In the genomic region with DNA sequence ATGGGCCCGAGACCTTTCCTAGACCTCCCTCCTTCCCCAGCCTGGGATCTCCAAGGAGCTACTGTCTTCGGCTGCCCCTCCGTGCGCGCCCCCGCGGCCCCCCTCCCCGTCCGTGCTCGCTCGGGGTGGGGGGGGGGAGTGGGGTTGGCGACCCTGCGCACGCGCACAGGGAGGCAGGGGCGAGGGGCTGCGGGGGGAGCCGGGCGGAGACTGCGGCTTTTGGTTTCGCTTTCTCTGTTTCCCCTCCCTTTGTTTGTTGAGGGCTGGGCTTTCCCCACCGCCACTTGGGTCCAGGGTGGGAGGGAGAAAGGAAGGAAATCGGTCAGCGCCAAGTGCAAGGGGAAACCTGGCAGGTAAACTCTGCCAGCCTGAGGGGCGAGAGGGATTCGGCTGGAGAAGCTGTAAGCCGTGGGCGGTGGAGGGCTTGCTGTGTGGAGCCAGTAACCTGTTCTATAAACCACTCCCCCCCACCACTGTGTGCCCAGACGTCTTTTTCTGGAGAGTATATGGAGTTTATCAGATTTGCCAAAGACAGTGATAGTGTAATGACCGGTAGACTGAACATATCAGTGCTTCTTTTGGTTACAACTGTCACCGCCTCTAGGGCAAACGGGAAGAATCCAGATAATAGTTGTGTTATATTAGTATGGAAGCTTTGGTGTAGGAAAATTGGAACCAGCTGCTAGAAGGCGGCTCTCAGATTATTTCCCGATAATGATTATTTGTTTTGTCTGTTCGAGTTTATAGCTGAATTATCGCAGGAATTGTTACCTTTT, we compare ENCODE assay signal across 8 cellular contexts. TPM values are rescaled to one million over a fixed set of nuclear protein-coding genes. Genes with fewer than 3 reads are reported as not detected.
A peak's percentile ranks its signal among the peaks of the same experiment; 100 is the strongest.
DNase-seq lines count a peak whose midpoint lies in the region; ATAC-seq lines count a peak whose summit lies in the region.

No MANE protein-coding gene starts in this region.

- H3K18ac ChIP-seq in mesendoderm (ENCODE audit: low read length), result peak overlapping the region; percentile 98

- H3K27me3 Mint-ChIP-seq in activated CD8-positive, alpha-beta T cell treated with anti-CD3 and anti-CD28 coated beads, Interleukin-2, amount 10 ng/mL, durations not matched to agents 7 days and 5 days (ENCODE audit: low read depth), result no peaks in the 10 kb centered on the region

- H2BK15ac ChIP-seq in mesendoderm (replicated peaks; ENCODE audit: low read depth), result no peak overlapping the region

- H2BK5ac ChIP-seq in mesendoderm (ENCODE audit: low read length), result peak overlapping the region; percentile 92

- no CpG with 5 or more reads among the region's 36 CpGs for WGBS in mesendoderm (ENCODE audit: extremely low coverage, insufficient coverage, low lambda C conversion rate)

- CTCF ChIA-PET in activated CD8-positive, alpha-beta T cell treated with anti-CD3 and anti-CD28 coated beads, Interleukin-2, amount 10 ng/mL, durations not matched to agents 7 days and 5 days (lab: Charles Lee), result interaction anchor here (0.8 to 2.2 kb wide), 10 partner anchors 9 to 444 kb away, joined by 3 to 9 read pairs (median 3); partner anchors contain the start of gene APTX

- no peaks in the 10 kb centered on the region for H3K9me3 Mint-ChIP-seq in activated CD8-positive, alpha-beta T cell treated with anti-CD3 and anti-CD28 coated beads, Interleukin-2, amount 10 ng/mL, durations not matched to agents 7 days and 5 days (ENCODE audit: insufficient read depth)

- H3K4me3 ChIP-seq in mesendoderm (ENCODE audit: low read length), result peak overlapping the region; percentile 98

- peaks cover 4% of the 10 kb centered on the region for H3K36me3 ChIP-seq in mesendoderm (ENCODE audit: control insufficient read depth, insufficient read depth, low read length)

- H3K4me3 Mint-ChIP-seq in activated CD8-positive, alpha-beta T cell treated with anti-CD3 and anti-CD28 coated beads, Interleukin-2, amount 10 ng/mL, durations not matched to agents 7 days and 5 days, result peak overlapping the region; percentile 96

- peaks cover 12% of the 10 kb centered on the region for H3K79me1 ChIP-seq in mesendoderm (ENCODE audit: low read length)

- DNase-seq in A172 (ENCODE audit: low spot score) (peak; percentile 44), NCI-H526 (lab: John Stamatoyannopoulos, UW) (peak; percentile 47 to 78), mesendoderm (peak; percentile 84)
- peak; percentile 81 for DNase-seq in activated CD8-positive, alpha-beta T cell treated with anti-CD3 and anti-CD28 coated beads, Interleukin-2, amount 10 ng/mL, durations not matched to agents 7 days and 5 days
- DNase-seq in effector CD8-positive, alpha-beta T cell (lab: John Stamatoyannopoulos, UW), result peak; percentile 75
- peak; percentile 65 to 67 for DNase-seq in stimulated activated CD8-positive, alpha-beta memory T cell treated with anti-CD3 and anti-CD28 coated beads, Interleukin-15, amount 100 ng/mL, for 4 hours (ENCODE audit: low read depth in 2 of 2)

- no peak overlapping the region for H4K8ac ChIP-seq in mesendoderm (ENCODE audit: low read depth, low read length)

- peak overlapping the region; percentile 93 for H2BK120ac ChIP-seq in mesendoderm (ENCODE audit: low read depth, low read length)

- peaks cover 64% of the 10 kb centered on the region for H3K4me1 Mint-ChIP-seq in activated CD8-positive, alpha-beta T cell treated with anti-CD3 and anti-CD28 coated beads, Interleukin-2, amount 10 ng/mL, durations not matched to agents 7 days and 5 days (ENCODE audit: low read depth)

- H3K36me3 Mint-ChIP-seq in activated CD8-positive, alpha-beta T cell treated with anti-CD3 and anti-CD28 coated beads, Interleukin-2, amount 10 ng/mL, durations not matched to agents 7 days and 5 days (ENCODE audit: low read depth), result peaks cover 52% of the 10 kb centered on the region

- H3K27ac Mint-ChIP-seq in activated CD8-positive, alpha-beta T cell treated with anti-CD3 and anti-CD28 coated beads, Interleukin-2, amount 10 ng/mL, durations not matched to agents 7 days and 5 days, result peak overlapping the region; percentile 91

- H3K23ac ChIP-seq in mesendoderm (ENCODE audit: low read length), result peak overlapping the region; percentile 91

- peak overlapping the region; percentile 97 for H3K27ac ChIP-seq in mesendoderm (ENCODE audit: low read depth, low read length)

- peaks cover 72% of the 10 kb centered on the region for H3K79me2 ChIP-seq in mesendoderm (ENCODE audit: control insufficient read depth, insufficient read depth, low read length)

- no peaks in the 10 kb centered on the region for H3K27me3 ChIP-seq in mesendoderm (ENCODE audit: insufficient read depth, low read length, poor library complexity)

- peak overlapping the region; percentile 99 for H3K9ac ChIP-seq in mesendoderm (ENCODE audit: low read length)

- POLR2A ChIA-PET in activated CD8-positive, alpha-beta T cell treated with anti-CD3 and anti-CD28 coated beads, Interleukin-2, amount 10 ng/mL, durations not matched to agents 7 days and 5 days (lab: Charles Lee), result interaction anchor here (0.6 to 4.6 kb wide), 21 partner anchors 9 to 500 kb away, joined by 3 to 77 read pairs (median 6); partner anchors contain the start of genes APTX, NFX1, NOL6 and RIGI

- H4K5ac ChIP-seq in mesendoderm (ENCODE audit: low read length), result no peak overlapping the region

- peak overlapping the region; percentile 100 for H3K56ac ChIP-seq in mesendoderm (ENCODE audit: low read length)

- H2AK5ac ChIP-seq in mesendoderm (ENCODE audit: low read length), result peak overlapping the region; percentile 32

- no peaks in the 10 kb centered on the region for H3K4me1 ChIP-seq in mesendoderm (ENCODE audit: control insufficient read depth, low read depth, low read length)

- peak overlapping the region; percentile 90 for H3K4ac ChIP-seq in mesendoderm (ENCODE audit: low read depth, low read length)

- H3K4me2 ChIP-seq in mesendoderm (ENCODE audit: low read length), result peak overlapping the region; percentile 28

- ATAC-seq in GM18867 (IDR thresholded peaks at IDR 0.05; ENCODE audit: unreplicated experiment), result peak; percentile 32
- peak; percentile 38 for ATAC-seq in HG03139 (IDR thresholded peaks at IDR 0.05; ENCODE audit: unreplicated experiment)
- peak; percentile 38 for ATAC-seq in activated CD8-positive, alpha-beta T cell treated with anti-CD3 and anti-CD28 coated beads, Interleukin-2, amount 10 ng/mL, durations not matched to agents 7 days and 5 days

RNA-seq across cellular contexts. Expression of gene DNAJA1, which starts 0.7 kb away (rescaled TPM):
- 266 and 287 TPM in 2 replicates for total RNA-seq in A172 (2014; rRNA removed; shearing (Covaris generic))
- total RNA-seq in activated CD8-positive, alpha-beta T cell treated with anti-CD3 and anti-CD28 coated beads, Interleukin-2, amount 10 ng/mL, durations not matched to agents 7 days and 5 days, result 100 to 1,000 TPM; 158 to 159 TPM
- 230 TPM for polyA plus RNA-seq in mesendoderm (2013, experiment 1 of 2)
- 230 TPM for polyA plus RNA-seq in mesendoderm (2013, experiment 2 of 2)

RNA-seq across cellular contexts. Expression of gene APTX, which starts 24.3 kb away (rescaled TPM):
- total RNA-seq in A172 (2014; rRNA removed; shearing (Covaris generic)), result 49.9 and 50.0 TPM in 2 replicates
- total RNA-seq in activated CD8-positive, alpha-beta T cell treated with anti-CD3 and anti-CD28 coated beads, Interleukin-2, amount 10 ng/mL, durations not matched to agents 7 days and 5 days, result 10 to 100 TPM; 33.1 to 35.9 TPM
- 35.3 TPM for polyA plus RNA-seq in mesendoderm (2013, experiment 1 of 2)
- polyA plus RNA-seq in mesendoderm (2013, experiment 2 of 2), result 36.5 TPM

RNA-seq across cellular contexts. Expression of gene SMU1, which starts 50.7 kb away (rescaled TPM):
- total RNA-seq in A172 (2014; rRNA removed; shearing (Covaris generic)), result 22.9 and 25.0 TPM in 2 replicates
- 10 to 100 TPM; 21.7 to 22.6 TPM for total RNA-seq in activated CD8-positive, alpha-beta T cell treated with anti-CD3 and anti-CD28 coated beads, Interleukin-2, amount 10 ng/mL, durations not matched to agents 7 days and 5 days
- polyA plus RNA-seq in mesendoderm (2013, experiment 1 of 2), result 15.3 TPM
- 15.4 TPM for polyA plus RNA-seq in mesendoderm (2013, experiment 2 of 2)

Comparison
In these comparisons a context has a peak if more than half of its experiments do, and no peak if none do; other contexts are left out.
1. Peak in every context shown above with its lines: DNase-seq, ATAC-seq, H3K4me3 ChIP-seq and H3K27ac ChIP-seq.